Comparison of ENCODE assay signal across 28 cellular contexts in the genomic region with DNA sequence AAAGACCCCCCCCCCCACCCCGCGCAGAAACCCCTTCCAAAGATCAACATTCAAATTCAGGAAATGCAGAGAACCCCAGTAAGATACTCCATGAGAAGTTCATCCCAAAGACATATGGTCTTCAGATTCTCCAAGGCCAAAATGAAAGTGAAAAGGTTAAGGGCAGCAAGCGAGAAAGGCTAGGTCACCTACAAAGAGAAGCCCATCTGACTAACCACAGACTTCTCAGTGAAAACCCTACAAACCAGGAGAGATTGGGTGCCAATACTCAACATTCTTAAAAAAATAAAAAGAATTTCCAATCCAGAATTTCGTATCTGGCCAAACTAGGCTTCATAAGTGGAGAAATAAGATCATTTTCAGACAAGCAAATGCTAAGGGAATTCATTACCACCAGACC.
"Had no signal": no experiment of that assay in that cellular context is flagged by ENCODE, and none has a peak within 500 bp of the region (broad histone marks: within the 10 kb centered on the region; RNA-seq: fewer than 3 reads in every experiment).

No MANE protein-coding gene starts in this region.

- H3K27ac ChIP-seq: stomach, suprapubic skin, testis, thoracic aorta, thyroid gland, tibial artery, tibial nerve, transverse colon, upper lobe of left lung, upper lobe of right lung, uterus, vagina had no signal

- H3K4me1 ChIP-seq: suprapubic skin, testis, thyroid gland, tibial artery, tibial nerve, upper lobe of left lung, upper lobe of right lung, uterus, vagina had no signal

- H3K4me3 Mint-ChIP-seq: stimulated activated effector memory CD8-positive, alpha-beta T cell treated with anti-CD3 and anti-CD28 coated beads, Interleukin-12 subunit alpha, Interleukin-12 subunit beta, amount 100 ng/mL, for 72 hours; stimulated activated memory B cell treated with anti-CD40 and anti-IgM and Interleukin-4, amounts not matched to agents 10 μg/mL and 1 μg/mL and 100 μg/mL, for 72 hours; stimulated activated naive B cell treated with anti-CD40 and anti-IgM and Interleukin-4, amounts not matched to agents 10 μg/mL and 1 μg/mL and 100 μg/mL, for 72 hours; stimulated activated naive CD8-positive, alpha-beta T cell treated with anti-CD3 and anti-CD28 coated beads, Interleukin-15, amount 100 ng/mL, for 72 hours; stimulated activated naive CD8-positive, alpha-beta T cell treated with anti-CD3 and anti-CD28 coated beads, Interleukin-15, Interleukin-2, amounts not matched to agents 100 ng/mL and 50 ng/mL, for 24 hours; type B pancreatic cell had no signal

- H3K27me3 Mint-ChIP-seq: stimulated activated memory B cell treated with anti-CD40 and anti-IgM and Interleukin-4, amounts not matched to agents 10 μg/mL and 1 μg/mL and 100 μg/mL, for 72 hours; stimulated activated naive B cell treated with anti-CD40 and anti-IgM and Interleukin-4, amounts not matched to agents 10 μg/mL and 1 μg/mL and 100 μg/mL, for 72 hours; stimulated activated naive CD8-positive, alpha-beta T cell treated with anti-CD3 and anti-CD28 coated beads, Interleukin-15, amount 100 ng/mL, for 72 hours; stimulated activated naive CD8-positive, alpha-beta T cell treated with anti-CD3 and anti-CD28 coated beads, Interleukin-15, Interleukin-2, amounts not matched to agents 100 ng/mL and 50 ng/mL, for 24 hours; type B pancreatic cell had no signal

- H3K4me1 Mint-ChIP-seq: stimulated activated effector memory CD8-positive, alpha-beta T cell treated with anti-CD3 and anti-CD28 coated beads, Interleukin-12 subunit alpha, Interleukin-12 subunit beta, amount 100 ng/mL, for 72 hours; stimulated activated memory B cell treated with anti-CD40 and anti-IgM and Interleukin-4, amounts not matched to agents 10 μg/mL and 1 μg/mL and 100 μg/mL, for 72 hours; stimulated activated naive B cell treated with anti-CD40 and anti-IgM and Interleukin-4, amounts not matched to agents 10 μg/mL and 1 μg/mL and 100 μg/mL, for 72 hours; stimulated activated naive CD8-positive, alpha-beta T cell treated with anti-CD3 and anti-CD28 coated beads, Interleukin-15, amount 100 ng/mL, for 72 hours had no signal

- H3K36me3 ChIP-seq: stomach, suprapubic skin, thoracic aorta, thyroid gland, tibial artery, tibial nerve, transverse colon, upper lobe of left lung, upper lobe of right lung, uterus, vagina had no signal

- ATAC-seq: stimulated activated effector memory CD8-positive, alpha-beta T cell treated with anti-CD3 and anti-CD28 coated beads, Interleukin-12 subunit alpha, Interleukin-12 subunit beta, amount 100 ng/mL, for 72 hours; stimulated activated memory B cell treated with anti-CD40 and anti-IgM and Interleukin-4, amounts not matched to agents 10 μg/mL and 1 μg/mL and 100 μg/mL, for 72 hours; stimulated activated naive B cell treated with anti-CD40 and anti-IgM and Interleukin-4, amounts not matched to agents 10 μg/mL and 1 μg/mL and 100 μg/mL, for 72 hours; stimulated activated naive CD8-positive, alpha-beta T cell treated with anti-CD3 and anti-CD28 coated beads, Interleukin-15, amount 100 ng/mL, for 72 hours; stimulated activated naive CD8-positive, alpha-beta T cell treated with anti-CD3 and anti-CD28 coated beads, Interleukin-15, Interleukin-2, amounts not matched to agents 100 U/mL and 50 U/mL, for 24 hours; upper lobe of right lung had no signal

- H3K27me3 ChIP-seq: stomach, suprapubic skin, testis, thyroid gland, tibial artery, tibial nerve, transverse colon, upper lobe of left lung, upper lobe of right lung, uterus, vagina had no signal

- H3K27ac Mint-ChIP-seq: stimulated activated effector memory CD8-positive, alpha-beta T cell treated with anti-CD3 and anti-CD28 coated beads, Interleukin-12 subunit alpha, Interleukin-12 subunit beta, amount 100 ng/mL, for 72 hours; stimulated activated memory B cell treated with anti-CD40 and anti-IgM and Interleukin-4, amounts not matched to agents 10 μg/mL and 1 μg/mL and 100 μg/mL, for 72 hours; stimulated activated naive B cell treated with anti-CD40 and anti-IgM and Interleukin-4, amounts not matched to agents 10 μg/mL and 1 μg/mL and 100 μg/mL, for 72 hours; stimulated activated naive CD8-positive, alpha-beta T cell treated with anti-CD3 and anti-CD28 coated beads, Interleukin-15, amount 100 ng/mL, for 72 hours; stimulated activated naive CD8-positive, alpha-beta T cell treated with anti-CD3 and anti-CD28 coated beads, Interleukin-15, Interleukin-2, amounts not matched to agents 100 ng/mL and 50 ng/mL, for 24 hours; type B pancreatic cell had no signal

- H3K36me3 Mint-ChIP-seq: stimulated activated effector memory CD8-positive, alpha-beta T cell treated with anti-CD3 and anti-CD28 coated beads, Interleukin-12 subunit alpha, Interleukin-12 subunit beta, amount 100 ng/mL, for 72 hours; stimulated activated memory B cell treated with anti-CD40 and anti-IgM and Interleukin-4, amounts not matched to agents 10 μg/mL and 1 μg/mL and 100 μg/mL, for 72 hours; stimulated activated naive B cell treated with anti-CD40 and anti-IgM and Interleukin-4, amounts not matched to agents 10 μg/mL and 1 μg/mL and 100 μg/mL, for 72 hours had no signal

- H3K4me3 ChIP-seq: stomach, suprapubic skin, testis, thoracic aorta, thyroid gland, tibial artery, tibial nerve, transverse colon, upper lobe of left lung, upper lobe of right lung, uterus, vagina had no signal

- H3K9me3 ChIP-seq: testis, thyroid gland, uterus had no signal

- DNase-seq: stimulated activated CD4-positive, alpha-beta T cell treated with anti-CD3 and anti-CD28 coated beads, Interleukin-2, amount 100 ng/mL, for 48 hours; stimulated activated CD4-positive, alpha-beta T cell treated with anti-CD3 and anti-CD28 coated beads, Interleukin-4, amount 100 ng/mL, for 1 hour; stimulated activated CD4-positive, alpha-beta T cell treated with anti-CD3 and anti-CD28 coated beads, Interleukin-4, amount 100 ng/mL, for 24 hours; stimulated activated CD4-positive, alpha-beta T cell treated with anti-CD3 and anti-CD28 coated beads, Interleukin-4, amount 100 ng/mL, for 4 hours; stimulated activated CD8-positive, alpha-beta memory T cell treated with anti-CD3 and anti-CD28 coated beads, Interleukin-4, amount 100 ng/mL, for 48 hours; stimulated activated naive B cell treated with anti-CD40 and anti-IgM and Interleukin-4, amounts not matched to agents 10 μg/mL and 1 μg/mL and 100 μg/mL, for 72 hours; stimulated activated naive CD4-positive, alpha-beta T cell; stimulated activated naive CD4-positive, alpha-beta T cell treated with Interleukin-2 at 50 U/mL for 16 hours; stimulated activated naive CD8-positive, alpha-beta T cell treated with anti-CD3 and anti-CD28 coated beads, Interleukin-15, amount 100 ng/mL, for 72 hours; stimulated activated naive CD8-positive, alpha-beta T cell treated with anti-CD3 and anti-CD28 coated beads, Interleukin-15, Interleukin-2, amounts not matched to agents 100 U/mL and 50 U/mL, for 24 hours; stomach; substantia nigra; testis; thyroid gland; tibial artery; transverse colon; trophoblast cell; upper lobe of left lung; upper lobe of right lung; uterus had no signal
